ENCODE assay signal across 15 cellular contexts in genomic region chr4:152459326-152459725, GRCh38.
DNase-seq lines count a peak whose midpoint lies in the region; ATAC-seq and TF ChIP-seq lines count a peak whose summit lies in the region.
"Had no signal": no experiment of that assay in that cellular context is flagged by ENCODE, and none has a peak within 500 bp of the region (broad histone marks: within the 10 kb centered on the region; RNA-seq: fewer than 3 reads in every experiment).

No MANE protein-coding gene starts in this region.

- H3K36me3 Mint-ChIP-seq in activated T-cell treated with anti-CD3 and anti-CD28 coated beads, Interleukin-2, amount 50 U/mL, for 4 hours (ENCODE audit: insufficient read depth) = peaks cover 2% of the 10 kb centered on the region
- peaks cover 5% of the 10 kb centered on the region for H3K36me3 Mint-ChIP-seq in activated T-helper 1 cell treated with anti-CD3 and anti-CD28 coated beads, Interleukin-12 subunit alpha, Interleukin-12 subunit beta, Interleukin-2, Interleukin-4 antibody, amounts not matched to agents 30 ng/mL and 10 ng/mL and 1 ng/mL, durations not matched to agents 14 hours and 24 hours and 36 hours (ENCODE audit: low read depth)
- peaks cover 4 to 11% of the 10 kb centered on the region in 2 donors for H3K36me3 Mint-ChIP-seq in stimulated activated naive B cell treated with anti-CD40 and anti-IgM and Interleukin-4, amounts not matched to agents 10 μg/mL and 1 μg/mL and 100 μg/mL, for 72 hours
- peaks cover 2% of the 10 kb centered on the region for H3K36me3 Mint-ChIP-seq in progenitor cell of endocrine pancreas (ENCODE audit: insufficient read depth)

- H3K4me1 Mint-ChIP-seq in activated T-cell treated with anti-CD3 and anti-CD28 coated beads, Interleukin-2, amount 50 U/mL, for 4 hours (ENCODE audit: low read depth) = peaks cover 70% of the 10 kb centered on the region
- H3K4me1 Mint-ChIP-seq in activated T-helper 1 cell treated with anti-CD3 and anti-CD28 coated beads, Interleukin-12 subunit alpha, Interleukin-12 subunit beta, Interleukin-2, Interleukin-4 antibody, amounts not matched to agents 30 ng/mL and 10 ng/mL and 1 ng/mL, durations not matched to agents 14 hours and 24 hours and 36 hours (ENCODE audit: low read depth) = peaks cover 79% of the 10 kb centered on the region
- H3K4me1 Mint-ChIP-seq in stimulated activated naive B cell treated with anti-CD40 and anti-IgM and Interleukin-4, amounts not matched to agents 10 μg/mL and 1 μg/mL and 100 μg/mL, for 72 hours = peaks cover 45 to 66% of the 10 kb centered on the region in 2 donors
- H3K4me1 Mint-ChIP-seq in progenitor cell of endocrine pancreas (ENCODE audit: low read depth) = peaks cover 33% of the 10 kb centered on the region

- no peak for DNase-seq in activated T-cell treated with anti-CD3 and anti-CD28 coated beads, Interleukin-2, amount 50 U/mL, for 4 hours
- DNase-seq in activated T-cell treated with anti-CD3 and anti-CD28 coated beads, Interleukin-2, amount 50 U/mL, for 1 hour = no peak
- no peak for DNase-seq in activated T-helper 1 cell treated with anti-CD3 and anti-CD28 coated beads, Interleukin-12 subunit alpha, Interleukin-12 subunit beta, Interleukin-2, Interleukin-4 antibody, amounts not matched to agents 30 ng/mL and 10 ng/mL and 1 ng/mL, durations not matched to agents 14 hours and 24 hours and 36 hours (ENCODE audit: low spot score)
- DNase-seq in stimulated activated naive B cell treated with anti-CD40 and anti-IgM and Interleukin-4, amounts not matched to agents 10 μg/mL and 1 μg/mL and 100 μg/mL, for 72 hours = no peak
- no peak for DNase-seq in progenitor cell of endocrine pancreas (ENCODE audit: low spot score, unreplicated experiment)
- no peak for DNase-seq in AML-193 (lab: John Stamatoyannopoulos, UW)
- DNase-seq: ACHN, DMS53, esophagus squamous epithelium, hypothalamus, NCI-H1417 treated with DMSO at 0.1 percent for 48 hours, NCI-H510A, occipital lobe had no signal

- intact Hi-C loops in activated T-helper 1 cell treated with anti-CD3 and anti-CD28 coated beads, Interleukin-12 subunit alpha, Interleukin-12 subunit beta, Interleukin-2, Interleukin-4 antibody, amounts not matched to agents 30 ng/mL and 10 ng/mL and 1 ng/mL, durations not matched to agents 14 hours and 24 hours and 36 hours (cut with micrococcal nuclease) = loop anchor here (1.0 to 2.0 kb wide), 3 partner anchors 26 to 319 kb away; partner anchors contain the start of genes ARFIP1, FBXW7 and TIGD4

- H3K4me3 Mint-ChIP-seq in activated T-cell treated with anti-CD3 and anti-CD28 coated beads, Interleukin-2, amount 50 U/mL, for 4 hours = no peak overlapping the region
- peak overlapping the region; percentile 2 for H3K4me3 Mint-ChIP-seq in activated T-helper 1 cell treated with anti-CD3 and anti-CD28 coated beads, Interleukin-12 subunit alpha, Interleukin-12 subunit beta, Interleukin-2, Interleukin-4 antibody, amounts not matched to agents 30 ng/mL and 10 ng/mL and 1 ng/mL, durations not matched to agents 14 hours and 24 hours and 36 hours
- no peak overlapping the region for H3K4me3 Mint-ChIP-seq in stimulated activated naive B cell treated with anti-CD40 and anti-IgM and Interleukin-4, amounts not matched to agents 10 μg/mL and 1 μg/mL and 100 μg/mL, for 72 hours
- H3K4me3 Mint-ChIP-seq in progenitor cell of endocrine pancreas (ENCODE audit: low read depth) = no peak overlapping the region

- no peak for TF ChIP-seq CTCF in progenitor cell of endocrine pancreas (IDR thresholded peaks at IDR 0.05; ENCODE audit: unreplicated experiment)

- H3K9me3 Mint-ChIP-seq in activated T-cell treated with anti-CD3 and anti-CD28 coated beads, Interleukin-2, amount 50 U/mL, for 4 hours = no peaks in the 10 kb centered on the region
- H3K9me3 Mint-ChIP-seq in activated T-helper 1 cell treated with anti-CD3 and anti-CD28 coated beads, Interleukin-12 subunit alpha, Interleukin-12 subunit beta, Interleukin-2, Interleukin-4 antibody, amounts not matched to agents 30 ng/mL and 10 ng/mL and 1 ng/mL, durations not matched to agents 14 hours and 24 hours and 36 hours = no peaks in the 10 kb centered on the region
- H3K9me3 Mint-ChIP-seq in stimulated activated naive B cell treated with anti-CD40 and anti-IgM and Interleukin-4, amounts not matched to agents 10 μg/mL and 1 μg/mL and 100 μg/mL, for 72 hours = no peaks in the 10 kb centered on the region
- peaks cover 3% of the 10 kb centered on the region for H3K9me3 Mint-ChIP-seq in progenitor cell of endocrine pancreas (ENCODE audit: low read depth)

- ATAC-seq in activated T-cell treated with anti-CD3 and anti-CD28 coated beads, Interleukin-2, amount 50 U/mL, for 4 hours = peak; percentile 48 to 56
- peak; percentile 25 for ATAC-seq in HG02938 (IDR thresholded peaks at IDR 0.05; ENCODE audit: unreplicated experiment)
- peak; percentile 44 to 64 for ATAC-seq in stimulated activated naive B cell treated with anti-CD40 and anti-IgM and Interleukin-4, amounts not matched to agents 10 μg/mL and 1 μg/mL and 100 μg/mL, for 72 hours (replicated peaks)
- ATAC-seq in GM21423 (IDR thresholded peaks at IDR 0.05; ENCODE audit: unreplicated experiment) = no peak

- peak overlapping the region; percentile 86 for H3K27ac Mint-ChIP-seq in activated T-helper 1 cell treated with anti-CD3 and anti-CD28 coated beads, Interleukin-12 subunit alpha, Interleukin-12 subunit beta, Interleukin-2, Interleukin-4 antibody, amounts not matched to agents 30 ng/mL and 10 ng/mL and 1 ng/mL, durations not matched to agents 14 hours and 24 hours and 36 hours
- peak overlapping the region; percentile 86 for H3K27ac Mint-ChIP-seq in stimulated activated naive B cell treated with anti-CD40 and anti-IgM and Interleukin-4, amounts not matched to agents 10 μg/mL and 1 μg/mL and 100 μg/mL, for 72 hours
- no peak overlapping the region for H3K27ac Mint-ChIP-seq in progenitor cell of endocrine pancreas

- H3K27me3 Mint-ChIP-seq in activated T-cell treated with anti-CD3 and anti-CD28 coated beads, Interleukin-2, amount 50 U/mL, for 4 hours (ENCODE audit: low read depth) = no peaks in the 10 kb centered on the region
- no peaks in the 10 kb centered on the region for H3K27me3 Mint-ChIP-seq in activated T-helper 1 cell treated with anti-CD3 and anti-CD28 coated beads, Interleukin-12 subunit alpha, Interleukin-12 subunit beta, Interleukin-2, Interleukin-4 antibody, amounts not matched to agents 30 ng/mL and 10 ng/mL and 1 ng/mL, durations not matched to agents 14 hours and 24 hours and 36 hours (ENCODE audit: insufficient read depth)
- no peaks in the 10 kb centered on the region for H3K27me3 Mint-ChIP-seq in stimulated activated naive B cell treated with anti-CD40 and anti-IgM and Interleukin-4, amounts not matched to agents 10 μg/mL and 1 μg/mL and 100 μg/mL, for 72 hours
- H3K27me3 Mint-ChIP-seq in progenitor cell of endocrine pancreas = no peaks in the 10 kb centered on the region
